Comparison of ENCODE assay signal across 8 cellular contexts in genomic region chr15:51622269-51623180, GRCh38. TPM values are rescaled to one million over a fixed set of nuclear protein-coding genes. Genes with fewer than 3 reads are reported as not detected.
A peak's percentile ranks its signal among the peaks of the same experiment; 100 is the strongest.
DNase-seq lines count a peak whose midpoint lies in the region; ATAC-seq and TF ChIP-seq lines count a peak whose summit lies in the region.

TSS of gene DMXL2 (minus strand) at chr15:51622771. CDS start at chr15:51622545, 226 bp downstream.

- peaks cover 12 to 29% (median 19%) of the 10 kb centered on the region in 4 donors for H3K4me1 Mint-ChIP-seq in naive thymus-derived CD8-positive, alpha-beta T cell

- H3K27me3 Mint-ChIP-seq in naive thymus-derived CD8-positive, alpha-beta T cell = peaks cover 0 to 14% (median 6%) of the 10 kb centered on the region in 5 donors

- no peak for TF ChIP-seq CTCF in Peyer's patch (IDR thresholded peaks at IDR 0.05)

- no peak; the same call in 1 of the 2 replicates for TF ChIP-seq RAD21 in Ishikawa (IDR thresholded peaks at IDR 0.05; ENCODE audit: low read depth)

- no peaks in the 10 kb centered on the region for H3K36me3 ChIP-seq in Peyer's patch

- peaks cover 0 to 16% (median 3%) of the 10 kb centered on the region in 4 donors for H3K4me1 ChIP-seq in Peyer's patch

- POLR2A ChIA-PET in naive thymus-derived CD8-positive, alpha-beta T cell (lab: Charles Lee) = interaction anchor here (0.5 to 1.2 kb wide), 3 partner anchors 28 to 424 kb away, joined by 3 to 5 read pairs (median 3); partner anchors contain the start of gene LYSMD2

- H3K27me3 ChIP-seq in Peyer's patch = no peaks in the 10 kb centered on the region

- TF ChIP-seq EP300 in Ishikawa (IDR thresholded peaks at IDR 0.05; ENCODE audit: borderline replicate concordance) = no peak

- H3K9me3 Mint-ChIP-seq in naive thymus-derived CD8-positive, alpha-beta T cell = no peaks in the 10 kb centered on the region

- TF ChIP-seq POLR2A in Peyer's patch (IDR thresholded peaks at IDR 0.05) = peak; percentile 25 to 28

- DNase-seq in COR-L47 (lab: John Stamatoyannopoulos, UW) = peak; percentile 94
- peak; percentile 50 to 90 (median 83) for DNase-seq in Peyer's patch
- peak; percentile 40 for DNase-seq in activated effector memory CD4-positive, alpha-beta T cell treated with Interleukin-2 at 50 U/mL for 16 hours
- peak; percentile 83 for DNase-seq in fibroblast of peridontal ligament (ENCODE audit: extremely low read depth)
- DNase-seq in naive thymus-derived CD8-positive, alpha-beta T cell = peak; percentile 54 to 87 (median 70)
- peak; percentile 49 to 72 (median 66) for DNase-seq in stimulated activated naive CD4-positive, alpha-beta T cell (lab: John Stamatoyannopoulos, UW)

- H3K4me3 Mint-ChIP-seq in naive thymus-derived CD8-positive, alpha-beta T cell = peak within 1 kb of the TSS; percentile 81 to 94 (median 89)

- peak within 1 kb of the TSS; percentile 36 to 93 (median 80) for H3K27ac Mint-ChIP-seq in naive thymus-derived CD8-positive, alpha-beta T cell

- ATAC-seq in GM21423 (IDR thresholded peaks at IDR 0.05; ENCODE audit: unreplicated experiment) = peak; percentile 38
- peak; percentile 77 to 79 for ATAC-seq in naive thymus-derived CD8-positive, alpha-beta T cell

- H3K9me3 ChIP-seq in Peyer's patch = no peaks in the 10 kb centered on the region

- H3K27ac ChIP-seq in Peyer's patch = peak within 1 kb of the TSS; percentile 66 to 90 (median 79)

- no peaks in the 10 kb centered on the region for H3K36me3 Mint-ChIP-seq in naive thymus-derived CD8-positive, alpha-beta T cell

- peak within 1 kb of the TSS; percentile 65 to 86 (median 76) for H3K4me3 ChIP-seq in Peyer's patch

TF ChIP-seq in Ishikawa, 13 proteins besides CTCF, POLR2A, EP300 and RAD21:
- 0 out of 2 replicates have a peak, but pooled peaks have one; percentile 3 for TF ChIP-seq YY1 (IDR thresholded peaks at IDR 0.05; ENCODE audit: low read depth)
- TF ChIP-seq EGR1 (IDR thresholded peaks at IDR 0.05) = no peak
- no peak for TF ChIP-seq CREB1 (IDR thresholded peaks at IDR 0.05; ENCODE audit: low read depth)
- no peak for TF ChIP-seq REST (IDR thresholded peaks at IDR 0.05; ENCODE audit: low read depth)
- 0 out of 2 replicates have a peak, but pooled peaks have one; percentile 6 for TF ChIP-seq TCF12 (IDR thresholded peaks at IDR 0.05; ENCODE audit: low read depth)
- no peak for TF ChIP-seq CEBPB (IDR thresholded peaks at IDR 0.05)
- peak; percentile 28; the same call in 1 of the 2 replicates for TF ChIP-seq MAX (IDR thresholded peaks at IDR 0.05)
- peak; percentile 38 for TF ChIP-seq TAF1 (IDR thresholded peaks at IDR 0.05; ENCODE audit: low read depth)
- no peak for TF ChIP-seq NFIC (IDR thresholded peaks at IDR 0.05)
- no peak for TF ChIP-seq FOXM1 (IDR thresholded peaks at IDR 0.05; ENCODE audit: borderline replicate concordance, low read depth)
- no peak; the same call in none of the 2 replicates for TF ChIP-seq USF1 (IDR thresholded peaks at IDR 0.05)
- peak; percentile 41 for TF ChIP-seq ZBTB7A (IDR thresholded peaks at IDR 0.05; ENCODE audit: low read depth)
- TF ChIP-seq TEAD4 (IDR thresholded peaks at IDR 0.05) = no peak

RNA-seq across cellular contexts. Expression of gene DMXL2, which starts in this region (rescaled TPM):
- 10 to 100 TPM; 34.7 to 81.2 (median 69.3) TPM for total RNA-seq in Peyer's patch
- total RNA-seq in naive thymus-derived CD8-positive, alpha-beta T cell = 10 to 100 TPM in 1 of 2 experiments, 1 to 10 TPM in 1; 6.7 to 10.2 TPM
- polyA plus RNA-seq in naive thymus-derived CD8-positive, alpha-beta T cell = 1 to 10 TPM in 2 of 3 donors, under 1 TPM in 1; 0.68 to 1.7 (median 1.6) TPM

Comparison
In these comparisons a context has a peak if more than half of its experiments do, and no peak if none do; other contexts are left out.
1. Peak in every context shown above with its lines: DNase-seq, ATAC-seq, H3K4me3 ChIP-seq and H3K27ac ChIP-seq.
2. DNase-seq: peak in every context shown above with its lines; median percentile 94 in COR-L47; 83 in Peyer's patch; 83 in fibroblast of peridontal ligament; 70 in naive thymus-derived CD8-positive, alpha-beta T cell; 66 in stimulated activated naive CD4-positive, alpha-beta T cell; 40 in activated effector memory CD4-positive, alpha-beta T cell treated with Interleukin-2 at 50 U/mL for 16 hours.